In the genomic region with DNA sequence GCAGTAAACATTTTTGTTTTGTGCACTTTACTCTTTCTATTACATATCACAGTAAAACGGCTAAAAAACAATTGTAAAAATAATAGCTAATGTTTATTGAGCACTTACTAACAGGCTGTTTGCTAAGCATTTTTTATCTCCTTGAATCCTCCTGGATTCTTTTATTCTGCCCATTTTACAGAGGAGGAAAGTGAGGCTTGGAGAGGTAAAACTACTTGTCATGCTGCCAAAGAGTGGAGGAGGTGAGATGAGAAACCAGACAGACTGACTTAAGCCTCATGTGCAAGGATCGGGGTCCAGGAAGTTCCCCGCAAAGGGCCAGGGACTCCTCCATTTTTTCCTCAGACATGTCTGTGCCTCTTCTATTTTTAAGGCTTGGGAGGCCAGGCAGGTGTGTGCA, we compare ENCODE assay signal across 35 cellular contexts.
"Had no signal": no experiment of that assay in that cellular context is flagged by ENCODE, and none has a peak within 500 bp of the region (broad histone marks: within the 10 kb centered on the region; RNA-seq: fewer than 3 reads in every experiment).

No MANE protein-coding gene starts in this region.

- H3K36me3 ChIP-seq: MG63 had no signal

- DNase-seq: Karpas-422, Kasumi-1, MG63, MM.1S, MV-4-11, NCI-H1048, NCI-H1092, NCI-H1092 treated with DMSO at 0.1 percent for 48 hours, NCI-H1105, NCI-H1105 treated with DMSO at 0.1 percent for 48 hours, NCI-H1417, NCI-H1417 treated with DMSO at 0.1 percent for 48 hours, NCI-H1436, NCI-H1436 treated with DMSO at 0.1 percent for 48 hours, NCI-H146, NCI-H1694, NCI-H1694 treated with DMSO at 0.1 percent for 48 hours, NCI-H187, NCI-H187 treated with DMSO at 0.1 percent for 48 hours, NCI-H1930, NCI-H2029, NCI-H2029 treated with DMSO at 0.1 percent for 48 hours, NCI-H2081, NCI-H2081 treated with DMSO at 0.1 percent for 48 hours, NCI-H2107, NCI-H2171, NCI-H2171 treated with DMSO at 0.1 percent for 48 hours, NCI-H2227 treated with DMSO at 0.1 percent for 48 hours, NCI-H226, NCI-H345, NCI-H446, NCI-H446 treated with DMSO at 0.1 percent for 48 hours, NCI-H510A, NCI-H510A treated with DMSO at 0.1 percent for 48 hours, NCI-H524 had no signal

- H3K9me3 ChIP-seq: MG63 had no signal

- H3K4me3 ChIP-seq: MG63 had no signal
